Comparison of ENCODE assay signal across 11 cellular contexts in the genomic region with DNA sequence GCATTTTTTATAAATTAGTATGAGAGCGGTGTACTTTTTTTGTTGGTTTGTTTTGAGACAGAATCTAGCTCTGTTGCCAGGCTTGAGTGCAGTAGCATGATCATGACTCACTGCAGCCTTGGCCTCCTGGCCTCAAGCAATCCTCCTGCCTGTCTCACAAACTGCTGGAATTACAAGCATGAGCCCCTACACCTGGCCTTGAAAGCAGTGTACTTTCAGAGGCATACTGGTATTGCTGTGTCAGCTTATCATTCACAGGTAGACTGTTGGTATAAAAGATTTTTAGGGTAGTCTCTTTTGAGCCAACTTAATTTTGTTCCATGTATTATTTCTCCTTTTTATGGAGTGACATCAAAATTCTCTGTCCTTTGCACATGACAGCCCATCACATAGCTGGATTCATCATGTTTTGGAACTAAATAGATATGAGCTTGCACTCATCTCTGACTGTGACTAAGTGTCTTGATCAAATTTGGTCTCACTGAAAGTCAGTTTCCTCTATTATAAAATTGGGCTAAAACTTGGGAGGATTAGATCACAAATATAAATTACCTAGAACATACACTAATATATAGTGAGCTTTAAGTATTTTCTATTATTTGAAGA. TPM values are rescaled to one million over a fixed set of nuclear protein-coding genes. Genes with fewer than 3 reads are reported as not detected.
DNase-seq lines count a peak whose midpoint lies in the region; ATAC-seq and TF ChIP-seq lines count a peak whose summit lies in the region.
"Had no signal": no experiment of that assay in that cellular context is flagged by ENCODE, and none has a peak within 500 bp of the region (broad histone marks: within the 10 kb centered on the region; RNA-seq: fewer than 3 reads in every experiment).

No MANE protein-coding gene starts in this region.

- peaks cover 34% of the 10 kb centered on the region for H3K4me1 ChIP-seq in ACC112 (ENCODE audit: control insufficient read depth, insufficient read depth, low read length, unreplicated experiment)
- peaks cover 0 to 9% of the 10 kb centered on the region in 2 donors for H3K4me1 ChIP-seq in lung (ENCODE audit: control insufficient read depth in 2 of 2, insufficient read depth in 2 of 2, low read length in 2 of 2)

- H3K36me3 ChIP-seq in ACC112 (ENCODE audit: insufficient read depth, low read length) (no peaks in the 10 kb centered on the region), lung (ENCODE audit: control insufficient read depth in 2 of 2, insufficient read depth in 2 of 2, low read length in 2 of 2) (no peaks in the 10 kb centered on the region)

- no peak overlapping the region for H3K4me3 Mint-ChIP-seq in stimulated activated naive CD8-positive, alpha-beta T cell treated with anti-CD3 and anti-CD28 coated beads, Interleukin-15, amount 100 ng/mL, for 72 hours

- H3K27ac Mint-ChIP-seq in stimulated activated naive CD8-positive, alpha-beta T cell treated with anti-CD3 and anti-CD28 coated beads, Interleukin-15, amount 100 ng/mL, for 72 hours, result no peak overlapping the region

- H3K4me3 ChIP-seq in ACC112 (ENCODE audit: low read depth, low read length) (no peak overlapping the region; the same call in 1 of the 2 replicates), lung (no peak overlapping the region)

- no peaks in the 10 kb centered on the region for H3K4me1 Mint-ChIP-seq in stimulated activated naive CD8-positive, alpha-beta T cell treated with anti-CD3 and anti-CD28 coated beads, Interleukin-15, amount 100 ng/mL, for 72 hours

- H3K27me3 Mint-ChIP-seq in stimulated activated naive CD8-positive, alpha-beta T cell treated with anti-CD3 and anti-CD28 coated beads, Interleukin-15, amount 100 ng/mL, for 72 hours, result peaks cover 8% of the 10 kb centered on the region

- H3K9me3 Mint-ChIP-seq in stimulated activated naive CD8-positive, alpha-beta T cell treated with anti-CD3 and anti-CD28 coated beads, Interleukin-15, amount 100 ng/mL, for 72 hours, result no peaks in the 10 kb centered on the region

- 45 to 72% methylated on average over 1 of the region's 1 CpG for WGBS in lung, 2 donors

- H3K9me3 ChIP-seq in lung (ENCODE audit: control insufficient read depth in 2 of 2, insufficient read depth in 1 of 2, low read length in 1 of 2), result no peaks in the 10 kb centered on the region

- ATAC-seq in lung (ENCODE audit: insufficient read depth, low FRiP score), result peak; percentile 93
- ATAC-seq in stimulated activated naive CD8-positive, alpha-beta T cell treated with anti-CD3 and anti-CD28 coated beads, Interleukin-15, amount 100 ng/mL, for 72 hours, result no peak
- ATAC-seq in GM19324 (IDR thresholded peaks at IDR 0.05; ENCODE audit: low FRiP score, unreplicated experiment), result no peak

- DNase-seq in LoVo (ENCODE audit: low spot score) (peak; percentile 70), dermis microvascular lymphatic vessel endothelial cell (ENCODE audit: low read depth in 2 of 2) (peak; percentile 43 to 93), lung (ENCODE audit: low spot score) (peak; percentile 61), AML-193 (lab: John Stamatoyannopoulos, UW) (no peak)
- no peak for DNase-seq in stimulated activated naive CD8-positive, alpha-beta T cell treated with anti-CD3 and anti-CD28 coated beads, Interleukin-15, amount 100 ng/mL, for 72 hours
- DNase-seq in stimulated activated CD4-positive, alpha-beta T cell treated with anti-CD3 and anti-CD28 coated beads, Interleukin-4, amount 100 ng/mL, for 4 hours, result no peak
- DNase-seq: activated CD8-positive, alpha-beta memory T cell treated with anti-CD3 and anti-CD28 coated beads, Interleukin-2, amount 50 U/mL, for 4 hours; NCI-H2081; stimulated activated CD8-positive, alpha-beta memory T cell treated with anti-CD3 and anti-CD28 coated beads, Interleukin-4, amount 100 ng/mL, for 48 hours had no signal

- H3K27me3 ChIP-seq in ACC112 (ENCODE audit: insufficient read depth, low read length), result no peaks in the 10 kb centered on the region
- H3K27me3 ChIP-seq in lung (ENCODE audit: control insufficient read depth, insufficient read depth), result no peaks in the 10 kb centered on the region

- no peaks in the 10 kb centered on the region for H3K79me2 ChIP-seq in ACC112 (ENCODE audit: control insufficient read depth, insufficient read depth, low read length, unreplicated experiment)

- H3K27ac ChIP-seq in ACC112 (ENCODE audit: low read depth, low read length) (peak overlapping the region; percentile 100), lung (ENCODE audit: low read depth in 1 of 2, low read length in 1 of 2) (peak overlapping the region in 1 of 2 donors; percentile 75)

- H2AFZ ChIP-seq in ACC112 (ENCODE audit: low read length, unreplicated experiment), result no peak overlapping the region

- no peak for TF ChIP-seq CTCF in lung (IDR thresholded peaks at IDR 0.05; ENCODE audit: control extremely low read depth, extremely low read depth)

RNA-seq across cellular contexts. Expression of a gene that starts 12.4 kb away (rescaled TPM):
- total RNA-seq in dermis microvascular lymphatic vessel endothelial cell (not detected in 2 replicates), lung (not detected)
- polyA plus RNA-seq in lung, result not detected

Comparison
In these comparisons a context has a peak if more than half of its experiments do, and no peak if none do; other contexts are left out.
1. DNase-seq: peak in LoVo (single experiment), dermis microvascular lymphatic vessel endothelial cell (2 of 2) and lung (single experiment); none in stimulated activated naive CD8-positive, alpha-beta T cell treated with anti-CD3 and anti-CD28 coated beads, Interleukin-15, amount 100 ng/mL, for 72 hours (0 of 2), stimulated activated CD4-positive, alpha-beta T cell treated with anti-CD3 and anti-CD28 coated beads, Interleukin-4, amount 100 ng/mL, for 4 hours (0 of 2) and AML-193 (0 of 2).